In the genomic region with DNA sequence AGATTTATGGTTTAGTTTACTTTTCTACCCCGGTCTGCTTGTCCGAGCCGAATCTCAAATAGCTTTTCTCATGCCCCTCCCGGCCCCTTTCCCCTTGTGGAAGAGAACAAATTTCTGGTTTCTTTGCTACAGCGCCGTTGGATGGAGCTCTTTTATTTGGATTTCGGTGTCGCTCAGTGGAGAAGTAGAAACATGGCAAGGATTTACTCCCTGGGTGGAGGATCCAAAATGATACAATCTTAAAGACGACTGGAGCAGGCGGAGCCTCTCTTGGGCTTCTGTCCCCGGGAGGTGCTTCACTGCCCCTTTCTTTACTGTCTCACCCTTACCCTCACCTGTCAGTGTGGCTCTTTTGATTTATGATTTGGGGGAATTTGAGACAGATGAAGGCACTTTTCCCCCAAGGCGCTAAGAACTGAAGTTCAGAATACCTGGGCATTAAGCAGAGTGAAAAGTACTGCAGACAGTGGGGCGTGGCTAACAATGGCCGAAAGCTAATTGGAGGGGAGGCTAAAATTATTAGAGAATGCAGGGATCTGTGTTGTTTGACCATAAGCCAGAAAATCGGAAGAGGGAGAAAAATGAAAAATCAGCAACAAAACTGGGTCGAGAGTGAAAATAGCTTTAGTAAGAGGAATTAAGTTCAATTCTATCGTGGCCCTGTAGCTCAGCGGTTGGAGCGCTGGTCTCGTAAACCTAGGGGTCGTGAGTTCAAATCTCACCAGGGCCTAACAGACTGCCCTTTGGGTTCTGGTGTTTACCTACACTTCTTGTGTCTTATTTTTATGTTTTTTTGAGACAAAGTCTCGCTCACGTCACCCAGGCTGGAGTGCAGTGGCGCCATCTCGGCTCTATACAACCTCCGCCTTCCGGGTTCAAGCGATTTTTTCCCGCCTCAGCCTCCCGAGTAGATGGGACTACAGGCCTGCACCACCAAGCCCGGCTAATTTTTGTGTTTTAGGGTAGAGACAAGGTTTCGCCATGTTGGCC, we compare ENCODE assay signal across 9 cellular contexts.
DNase-seq lines count a peak whose midpoint lies in the region; ATAC-seq and TF ChIP-seq lines count a peak whose summit lies in the region.
"Had no signal": no experiment of that assay in that cellular context is flagged by ENCODE, and none has a peak within 500 bp of the region (broad histone marks: within the 10 kb centered on the region; RNA-seq: fewer than 3 reads in every experiment).

No MANE protein-coding gene starts in this region.

- no peaks in the 10 kb centered on the region for H3F3A ChIP-seq in PC-3 (ENCODE audit: low read length, unreplicated experiment)

- peaks cover 56% of the 10 kb centered on the region for H3K27me3 Mint-ChIP-seq in activated CD4-positive, alpha-beta T cell treated with anti-CD3 and anti-CD28 coated beads for 36 hours
- H3K27me3 Mint-ChIP-seq in endodermal cell (ENCODE audit: insufficient read depth) = peaks cover 1% of the 10 kb centered on the region
- peaks cover 8% of the 10 kb centered on the region for H3K27me3 Mint-ChIP-seq in progenitor cell of endocrine pancreas

- peak; percentile 36 for ATAC-seq in activated CD4-positive, alpha-beta T cell treated with anti-CD3 and anti-CD28 coated beads for 36 hours
- ATAC-seq in PC-3 = peak; percentile 91

- 32 to 34% methylated on average over 23 to 32 of the region's 32 CpGs for WGBS in endodermal cell (ENCODE audit: insufficient coverage in 1 of 2, insufficient read length in 1 of 2), 2 experiments

- no peak overlapping the region for H3K27ac Mint-ChIP-seq in activated CD4-positive, alpha-beta T cell treated with anti-CD3 and anti-CD28 coated beads for 36 hours
- H3K27ac Mint-ChIP-seq in endodermal cell = peak overlapping the region; percentile 74
- H3K27ac Mint-ChIP-seq in progenitor cell of endocrine pancreas = peak overlapping the region; percentile 79

- no TSS peak for BruUV-seq in PC-3 (replicated peaks; lab: Mats Ljungman, UMichigan)

- peak; percentile 42 for TF ChIP-seq CTCF in PC-3 (conservative IDR thresholded peaks at IDR 0.05; ENCODE audit: low read depth, low read length)
- TF ChIP-seq CTCF in endodermal cell (conservative IDR thresholded peaks at IDR 0.05) = peak; percentile 38
- TF ChIP-seq CTCF in progenitor cell of endocrine pancreas (IDR thresholded peaks at IDR 0.05; ENCODE audit: unreplicated experiment) = no peak

- no peaks in the 10 kb centered on the region for H3K79me2 ChIP-seq in PC-3 (ENCODE audit: low read length)

- H3K27ac ChIP-seq in PC-3 (ENCODE audit: low read length) (no peak overlapping the region), endodermal cell (ENCODE audit: low read depth, low read length) (no peak overlapping the region)

- DNase-seq in activated CD4-positive, alpha-beta T cell treated with anti-CD3 and anti-CD28 coated beads for 36 hours = peak; percentile 43
- DNase-seq in activated CD4-positive, alpha-beta T cell treated with anti-CD3 and anti-CD28 coated beads, Interleukin-2, amount 50 U/mL, for 4 hours = no peak
- DNase-seq in PC-3 (peak; percentile 73), endodermal cell (peak; percentile 81), progenitor cell of endocrine pancreas (ENCODE audit: low spot score, unreplicated experiment) (no peak), NCI-H2171 (lab: John Stamatoyannopoulos, UW) (no peak), COR-L47 (lab: John Stamatoyannopoulos, UW) (no peak)
- DNase-seq in NK-92 treated with Interleukin-12 subunit alpha and Interleukin-12 subunit beta, amount 100 ng/mL, for 24 hours (lab: John Stamatoyannopoulos, UW) = no peak

- H3K4me3 ChIP-seq in PC-3 (ENCODE audit: low read length) (peak overlapping the region; percentile 84), endodermal cell (ENCODE audit: low read length) (peak overlapping the region; percentile 78)

- CTCF ChIA-PET in activated CD4-positive, alpha-beta T cell treated with anti-CD3 and anti-CD28 coated beads for 36 hours (lab: Charles Lee) = interaction anchor here (0.6 to 1.8 kb wide), 4 partner anchors 9 to 1107 kb away, joined by 3 to 4 read pairs (median 4); no protein-coding TSS in a partner anchor
- CTCF ChIA-PET in PC-3 (lab: Charles Lee) = interaction anchor here (0.9 to 2.3 kb wide), 3 partner anchors 9 to 134 kb away, joined by 4 to 17 read pairs (median 5); no protein-coding TSS in a partner anchor

- peak overlapping the region; percentile 34; the same call in 1 of the 2 replicates for H3K9ac ChIP-seq in PC-3 (ENCODE audit: low read length)
- H3K9ac ChIP-seq in endodermal cell (ENCODE audit: extremely low read depth, low read length, poor library complexity, severe bottlenecking) = peak overlapping the region; percentile 11

- H3K27me3 ChIP-seq in PC-3 (ENCODE audit: low read length) = no peaks in the 10 kb centered on the region
- H3K27me3 ChIP-seq in endodermal cell (ENCODE audit: control insufficient read depth, insufficient read depth, low read length, poor library complexity, severe bottlenecking) = no peaks in the 10 kb centered on the region

- peak overlapping the region; percentile 63 for H3K4me3 Mint-ChIP-seq in activated CD4-positive, alpha-beta T cell treated with anti-CD3 and anti-CD28 coated beads for 36 hours
- H3K4me3 Mint-ChIP-seq in endodermal cell (peak overlapping the region; percentile 67), progenitor cell of endocrine pancreas (ENCODE audit: low read depth) (peak overlapping the region; percentile 89)
- H3K4me3 Mint-ChIP-seq: central memory CD8-positive, alpha-beta T cell had no signal

- H3K9me3 Mint-ChIP-seq in activated CD4-positive, alpha-beta T cell treated with anti-CD3 and anti-CD28 coated beads for 36 hours (ENCODE audit: low read depth) = no peaks in the 10 kb centered on the region
- no peaks in the 10 kb centered on the region for H3K9me3 Mint-ChIP-seq in endodermal cell
- H3K9me3 Mint-ChIP-seq in progenitor cell of endocrine pancreas (ENCODE audit: low read depth) = no peaks in the 10 kb centered on the region
- H3K9me3 Mint-ChIP-seq: central memory CD8-positive, alpha-beta T cell had no signal

- peak overlapping the region; percentile 92 for H3K4me2 ChIP-seq in PC-3 (ENCODE audit: low read length)

- intact Hi-C loops in activated CD4-positive, alpha-beta T cell treated with anti-CD3 and anti-CD28 coated beads for 36 hours (cut with DNase I, micrococcal nuclease) = no loop called here
- intact Hi-C loops in PC-3 (cut with micrococcal nuclease) = loop anchor here (2.0 to 5.0 kb wide), 3 partner anchors 54 to 134 kb away; no protein-coding TSS in a partner anchor

- no peaks in the 10 kb centered on the region for H3K9me2 ChIP-seq in PC-3 (replicated peaks; ENCODE audit: low read length)

- H3K9me3 ChIP-seq in PC-3 (ENCODE audit: low read length) = no peaks in the 10 kb centered on the region
- H3K9me3 ChIP-seq in endodermal cell (ENCODE audit: control insufficient read depth, low read length) = no peaks in the 10 kb centered on the region

- no peaks in the 10 kb centered on the region for H4K20me1 ChIP-seq in PC-3 (ENCODE audit: low read length)

- POLR2A ChIA-PET in activated CD4-positive, alpha-beta T cell treated with anti-CD3 and anti-CD28 coated beads for 36 hours (lab: Charles Lee) = no interaction called here
- POLR2A ChIA-PET in PC-3 (lab: Charles Lee; ENCODE audit: unreplicated experiment) = interaction anchor here (1.0 kb wide), 1 partner anchor 134 kb away, joined by 9 read pairs; no protein-coding TSS in a partner anchor

- H2AFZ ChIP-seq in PC-3 (ENCODE audit: low read length) = peak overlapping the region; percentile 97

- no peaks in the 10 kb centered on the region for H3K36me3 ChIP-seq in PC-3 (ENCODE audit: low read depth, low read length)
- no peaks in the 10 kb centered on the region for H3K36me3 ChIP-seq in endodermal cell (ENCODE audit: control insufficient read depth, insufficient read depth, low read length)

- peaks cover 12% of the 10 kb centered on the region for H3K4me1 Mint-ChIP-seq in activated CD4-positive, alpha-beta T cell treated with anti-CD3 and anti-CD28 coated beads for 36 hours
- peaks cover 33% of the 10 kb centered on the region for H3K4me1 Mint-ChIP-seq in endodermal cell
- peaks cover 15% of the 10 kb centered on the region for H3K4me1 Mint-ChIP-seq in progenitor cell of endocrine pancreas (ENCODE audit: low read depth)

- H3K36me3 Mint-ChIP-seq in activated CD4-positive, alpha-beta T cell treated with anti-CD3 and anti-CD28 coated beads for 36 hours (ENCODE audit: low read depth) = no peaks in the 10 kb centered on the region
- H3K36me3 Mint-ChIP-seq in endodermal cell (ENCODE audit: low read depth) (no peaks in the 10 kb centered on the region), progenitor cell of endocrine pancreas (ENCODE audit: insufficient read depth) (no peaks in the 10 kb centered on the region)

- H3K4me1 ChIP-seq in PC-3 (ENCODE audit: insufficient read depth, low read length) (peaks cover 8% of the 10 kb centered on the region; the same call in 1 of the 2 replicates), endodermal cell (ENCODE audit: control insufficient read depth, insufficient read depth, low read length) (peaks cover 11% of the 10 kb centered on the region)

Comparison
In these comparisons a context has a peak if more than half of its experiments do, and no peak if none do; other contexts are left out.
1. DNase-seq: peak in activated CD4-positive, alpha-beta T cell treated with anti-CD3 and anti-CD28 coated beads for 36 hours (single experiment), PC-3 (single experiment) and endodermal cell (single experiment); none in activated CD4-positive, alpha-beta T cell treated with anti-CD3 and anti-CD28 coated beads, Interleukin-2, amount 50 U/mL, for 4 hours (0 of 2), progenitor cell of endocrine pancreas (single experiment), NCI-H2171 (single experiment), COR-L47 (single experiment) and NK-92 treated with Interleukin-12 subunit alpha and Interleukin-12 subunit beta, amount 100 ng/mL, for 24 hours (single experiment).
2. Peak in every context shown above with its lines, with median percentiles within 50 percentile points of each other: H3K4me3 Mint-ChIP-seq.